17 cellular contexts compared by ENCODE assay signal in genomic region chr12:19561411-19561961, GRCh38.
DNase-seq lines count a peak whose midpoint lies in the region; FAIRE-seq and TF ChIP-seq lines count a peak whose summit lies in the region.
"Had no signal": no experiment of that assay in that cellular context is flagged by ENCODE, and none has a peak within 500 bp of the region (broad histone marks: within the 10 kb centered on the region; RNA-seq: fewer than 3 reads in every experiment).

No MANE protein-coding gene starts in this region.

- no peak overlapping the region for H2BK12ac ChIP-seq in trophoblast cell (ENCODE audit: low read length)

- H4K91ac ChIP-seq in trophoblast cell (ENCODE audit: low read depth, low read length) = no peak overlapping the region

- peak; percentile 50 for FAIRE-seq in astrocyte (lab: Jason Lieb, UNC)
- FAIRE-seq: H54 had no signal

- H3K36me3 Mint-ChIP-seq in CD4-positive, alpha-beta memory T cell = peaks cover 26 to 36% of the 10 kb centered on the region in 2 donors
- H3K36me3 Mint-ChIP-seq in astrocyte (ENCODE audit: low read depth, unreplicated experiment) (no peaks in the 10 kb centered on the region), immature natural killer cell (peaks cover 17 to 49% (median 24%) of the 10 kb centered on the region in 3 donors)

- H3K4ac ChIP-seq in trophoblast cell (ENCODE audit: low read depth, low read length) = no peak overlapping the region

- no peak overlapping the region for H4K12ac ChIP-seq in trophoblast cell (ENCODE audit: low read depth, low read length)

- peaks cover 15% of the 10 kb centered on the region for H3K4me1 ChIP-seq in CD4-positive, alpha-beta memory T cell (ENCODE audit: insufficient read depth, low read length)
- H3K4me1 ChIP-seq in astrocyte (ENCODE audit: insufficient read depth, low read length) (no peaks in the 10 kb centered on the region), trophoblast cell (ENCODE audit: control insufficient read depth in 1 of 2, insufficient read depth in 2 of 2, low read length in 2 of 2) (no peaks in the 10 kb centered on the region)
- H3K4me1 ChIP-seq: BLaER1 treated with 17β-estradiol and CSF1 and Interleukin-3, amounts not matched to agents 10 nM and 100 nM had no signal

- CTCF ChIA-PET in CD4-positive, alpha-beta memory T cell (lab: Charles Lee; ENCODE audit: partially characterized antibody) = interaction anchor here (1.4 kb wide), 1 partner anchor 9 kb away, joined by 5 read pairs; no protein-coding TSS in a partner anchor
- CTCF ChIA-PET in RWPE1 (lab: Yijun Ruan, JAX) = no interaction called here

- no peak overlapping the region for H2BK5ac ChIP-seq in trophoblast cell (ENCODE audit: low read depth, low read length, poor library complexity)

- DNase-seq in CD4-positive, alpha-beta memory T cell = no peak
- DNase-seq in HCEC 1CT (peak; percentile 2), astrocyte (ENCODE audit: low read depth) (no peak), immature natural killer cell (no peak), DMS79 (lab: John Stamatoyannopoulos, UW) (no peak), trophoblast cell (no peak), RWPE1 (ENCODE audit: low spot score) (no peak), GM19238 (ENCODE audit: insufficient read length, low spot score) (no peak)
- DNase-seq: DMS 273 treated with DMSO at 0.1 percent for 48 hours, Kasumi-1, MM.1S, NCI-H1105 treated with DMSO at 0.1 percent for 48 hours, NCI-H187 treated with DMSO at 0.1 percent for 48 hours, OCI-M1 had no signal

- peak overlapping the region; percentile 1 to 53 (median 30) for H3K27ac Mint-ChIP-seq in CD4-positive, alpha-beta memory T cell
- H3K27ac Mint-ChIP-seq in astrocyte (ENCODE audit: unreplicated experiment) (no peak overlapping the region), immature natural killer cell (peak overlapping the region; percentile 1 to 77 (median 28))
- H3K27ac Mint-ChIP-seq: IgD-negative memory B cell had no signal

- no peak overlapping the region for H3K23ac ChIP-seq in trophoblast cell (ENCODE audit: low read length)

- H3K9me3 Mint-ChIP-seq in CD4-positive, alpha-beta memory T cell = peaks cover 0 to 5% (median 1%) of the 10 kb centered on the region in 8 donors
- H3K9me3 Mint-ChIP-seq in astrocyte (ENCODE audit: unreplicated experiment) = peaks cover 1% of the 10 kb centered on the region
- H3K9me3 Mint-ChIP-seq in immature natural killer cell = no peaks in the 10 kb centered on the region

- H2AK5ac ChIP-seq in trophoblast cell (ENCODE audit: low read length) = no peak overlapping the region

- H3K14ac ChIP-seq in trophoblast cell (ENCODE audit: low read length) = no peak overlapping the region

- no peak overlapping the region for H4K8ac ChIP-seq in trophoblast cell (ENCODE audit: low read depth, low read length)

- intact Hi-C loops in CD4-positive, alpha-beta memory T cell (cut with micrococcal nuclease) = no loop called here

- peaks cover 15 to 18% (median 17%) of the 10 kb centered on the region in 4 donors for H3K4me1 Mint-ChIP-seq in CD4-positive, alpha-beta memory T cell
- H3K4me1 Mint-ChIP-seq in astrocyte (ENCODE audit: low read depth, unreplicated experiment) = peaks cover 7% of the 10 kb centered on the region
- H3K4me1 Mint-ChIP-seq in immature natural killer cell = peaks cover 17 to 34% of the 10 kb centered on the region in 2 donors

- no peak overlapping the region for H3K4me2 ChIP-seq in astrocyte (ENCODE audit: low read length)
- H3K4me2 ChIP-seq in trophoblast cell (ENCODE audit: low read length) = no peak overlapping the region
- H3K4me2 ChIP-seq: BLaER1 treated with 17β-estradiol and CSF1 and Interleukin-3, amounts not matched to agents 10 nM and 100 nM had no signal

- H3K4me3 Mint-ChIP-seq in CD4-positive, alpha-beta memory T cell = peak overlapping the region in 2 of 8 donors; percentile 7 to 31
- H3K4me3 Mint-ChIP-seq in astrocyte (ENCODE audit: unreplicated experiment) (no peak overlapping the region), immature natural killer cell (peak overlapping the region in 1 of 5 donors; percentile 11)
- H3K4me3 Mint-ChIP-seq: IgD-negative memory B cell had no signal

- H3K4me3 ChIP-seq in CD4-positive, alpha-beta memory T cell (ENCODE audit: low read length in 2 of 2) = no peak overlapping the region
- no peak overlapping the region for H3K4me3 ChIP-seq in astrocyte (ENCODE audit: insufficient read depth, low read depth, low read length)
- H3K4me3 ChIP-seq in trophoblast cell (ENCODE audit: low read depth, low read length) = no peak overlapping the region
- H3K4me3 ChIP-seq: BLaER1 treated with 17β-estradiol and CSF1 and Interleukin-3, amounts not matched to agents 10 nM and 100 nM had no signal

- TF ChIP-seq CTCF in astrocyte (IDR thresholded peaks at IDR 0.05; ENCODE audit: insufficient read depth, low read depth, low read length) = no peak
- TF ChIP-seq CTCF in RWPE1 (conservative IDR thresholded peaks at IDR 0.05; ENCODE audit: low read depth) = no peak

- no peaks in the 10 kb centered on the region for H3K36me3 ChIP-seq in CD4-positive, alpha-beta memory T cell (ENCODE audit: insufficient read depth, low read length)
- H3K36me3 ChIP-seq in astrocyte (ENCODE audit: insufficient read depth, low read length) (no peaks in the 10 kb centered on the region), trophoblast cell (ENCODE audit: control insufficient read depth in 1 of 2, insufficient read depth in 2 of 2, low read length in 2 of 2) (no peaks in the 10 kb centered on the region)

- no peak overlapping the region for H2BK120ac ChIP-seq in trophoblast cell (ENCODE audit: insufficient read depth, low read length, poor library complexity)

- no peak overlapping the region for H3K27ac ChIP-seq in CD4-positive, alpha-beta memory T cell (ENCODE audit: low read depth, low read length)
- H3K27ac ChIP-seq in astrocyte (ENCODE audit: low read depth, low read length) (no peak overlapping the region), trophoblast cell (ENCODE audit: low read depth, low read length) (no peak overlapping the region), RWPE1 (no peak overlapping the region)
- H3K27ac ChIP-seq: BLaER1 treated with 17β-estradiol and CSF1 and Interleukin-3, amounts not matched to agents 10 nM and 100 nM had no signal

- H3K27me3 Mint-ChIP-seq in CD4-positive, alpha-beta memory T cell = no peaks in the 10 kb centered on the region
- H3K27me3 Mint-ChIP-seq in astrocyte (ENCODE audit: low read depth, unreplicated experiment) (no peaks in the 10 kb centered on the region), immature natural killer cell (ENCODE audit: low read depth in 3 of 3) (no peaks in the 10 kb centered on the region)
- H3K27me3 Mint-ChIP-seq: IgD-negative memory B cell had no signal

- no peaks in the 10 kb centered on the region for H4K20me1 ChIP-seq in astrocyte (ENCODE audit: insufficient read depth, low read length)
- H4K20me1 ChIP-seq: BLaER1 treated with 17β-estradiol and CSF1 and Interleukin-3, amounts not matched to agents 10 nM and 100 nM had no signal

- no peak overlapping the region for H3K18ac ChIP-seq in trophoblast cell (ENCODE audit: low read length)

- POLR2A ChIA-PET in CD4-positive, alpha-beta memory T cell (lab: Charles Lee; ENCODE audit: partially characterized antibody) = no interaction called here
- POLR2A ChIA-PET in RWPE1 (lab: Yijun Ruan, JAX; ENCODE audit: low non-redundant PET) = no interaction called here

- H3K79me1 ChIP-seq in trophoblast cell (ENCODE audit: low read length) = no peaks in the 10 kb centered on the region

- H3K9ac ChIP-seq in astrocyte (ENCODE audit: low read length) (no peak overlapping the region), trophoblast cell (ENCODE audit: low read length) (no peak overlapping the region)
- H3K9ac ChIP-seq: BLaER1 treated with 17β-estradiol and CSF1 and Interleukin-3, amounts not matched to agents 10 nM and 100 nM had no signal

- H3K27me3 ChIP-seq in CD4-positive, alpha-beta memory T cell (ENCODE audit: insufficient read depth, low read length) = no peaks in the 10 kb centered on the region
- no peaks in the 10 kb centered on the region for H3K27me3 ChIP-seq in astrocyte (ENCODE audit: insufficient read depth, low read length)
- no peaks in the 10 kb centered on the region for H3K27me3 ChIP-seq in trophoblast cell (ENCODE audit: insufficient read depth, low read length)
- H3K27me3 ChIP-seq: BLaER1 treated with 17β-estradiol and CSF1 and Interleukin-3, amounts not matched to agents 10 nM and 100 nM had no signal

- H2AFZ ChIP-seq in astrocyte (ENCODE audit: low read depth, low read length) (no peak overlapping the region), trophoblast cell (ENCODE audit: insufficient read depth, low read length, poor library complexity) (no peak overlapping the region)

- no peaks in the 10 kb centered on the region for H3K9me3 ChIP-seq in CD4-positive, alpha-beta memory T cell (ENCODE audit: control insufficient read depth in 1 of 2, low read length in 2 of 2)
- H3K9me3 ChIP-seq in astrocyte (ENCODE audit: insufficient read depth, low read depth, low read length) = no peaks in the 10 kb centered on the region
- no peaks in the 10 kb centered on the region for H3K9me3 ChIP-seq in trophoblast cell (ENCODE audit: insufficient read depth, low read depth, low read length)
- H3K9me3 ChIP-seq: BLaER1 treated with 17β-estradiol and CSF1 and Interleukin-3, amounts not matched to agents 10 nM and 100 nM had no signal

- H3K79me2 ChIP-seq in astrocyte (ENCODE audit: insufficient read depth, low read length) (no peaks in the 10 kb centered on the region), trophoblast cell (ENCODE audit: control insufficient read depth, insufficient read depth, low read length, poor library complexity) (no peaks in the 10 kb centered on the region)
